Comparison of ENCODE assay signal across 1 cellular context in the genomic region with DNA sequence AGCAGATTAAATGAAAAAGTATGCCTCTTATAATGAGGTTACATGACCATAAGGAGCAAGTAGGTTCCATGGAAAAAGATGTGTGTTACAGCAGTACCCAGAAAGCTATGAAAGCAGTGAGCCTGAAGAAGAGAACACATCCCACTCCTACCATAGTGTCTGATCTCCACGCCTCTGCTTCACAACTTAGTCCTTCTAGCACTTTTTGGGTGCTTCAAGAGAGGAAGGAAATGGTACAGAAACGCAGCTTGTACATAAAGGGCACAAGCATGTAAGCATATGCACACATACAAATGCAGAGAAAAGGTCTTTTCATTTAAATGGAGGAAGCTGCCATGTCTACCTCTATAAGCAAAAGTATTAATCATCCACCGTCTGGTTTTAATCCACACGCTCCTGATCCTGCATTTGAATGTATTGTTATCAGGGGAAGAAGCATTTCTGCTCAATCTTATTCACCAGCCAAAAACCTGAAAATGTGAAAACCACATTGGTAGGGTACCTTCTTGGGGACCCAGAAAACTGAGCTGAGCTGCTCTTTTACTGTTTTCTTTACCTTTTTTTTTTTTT.
A peak's percentile ranks its signal among the peaks of the same experiment; 100 is the strongest.
TF ChIP-seq lines count a peak whose summit lies in the region.

No MANE protein-coding gene starts in this region.

TF ChIP-seq in SK-N-SH, 30 proteins besides CTCF, POLR2A, EP300 and RAD21 (continued from another document):
- TF ChIP-seq NFIC (IDR thresholded peaks at IDR 0.05; ENCODE audit: borderline replicate concordance), result no peak
- TF ChIP-seq MXI1 (IDR thresholded peaks at IDR 0.05; ENCODE audit: low read depth, low read length), result no peak
- peak; percentile 51 for TF ChIP-seq POLR2AphosphoS5 (IDR thresholded peaks at IDR 0.05; ENCODE audit: low read depth, low read length)
- TF ChIP-seq FOXM1 (IDR thresholded peaks at IDR 0.05; ENCODE audit: low read depth), result no peak
- TF ChIP-seq, protein P1, sequence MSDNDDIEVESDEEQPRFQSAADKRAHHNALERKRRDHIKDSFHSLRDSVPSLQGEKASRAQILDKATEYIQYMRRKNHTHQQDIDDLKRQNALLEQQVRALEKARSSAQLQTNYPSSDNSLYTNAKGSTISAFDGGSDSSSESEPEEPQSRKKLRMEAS (IDR thresholded peaks at IDR 0.05; ENCODE audit: low read depth), result no peak
- no peak for TF ChIP-seq GATA2 (CRISPR knock-in tag; IDR thresholded peaks at IDR 0.05)
- TF ChIP-seq ELF1 (IDR thresholded peaks at IDR 0.05), result no peak
- TF ChIP-seq RCOR1 (IDR thresholded peaks at IDR 0.05; ENCODE audit: low read length), result no peak
